In genomic region chr7:141481971-141482370, GRCh38 we compare ENCODE assay signal across 1 cellular context.
TF ChIP-seq lines count a peak whose summit lies in the region.

No MANE protein-coding gene starts in this region.

TF ChIP-seq in GM23338, 12 proteins besides CTCF, POLR2A, EP300 and RAD21 (continued from another document):
- no peak for TF ChIP-seq REST (IDR thresholded peaks at IDR 0.05; ENCODE audit: unreplicated experiment)
